In the genomic region with DNA sequence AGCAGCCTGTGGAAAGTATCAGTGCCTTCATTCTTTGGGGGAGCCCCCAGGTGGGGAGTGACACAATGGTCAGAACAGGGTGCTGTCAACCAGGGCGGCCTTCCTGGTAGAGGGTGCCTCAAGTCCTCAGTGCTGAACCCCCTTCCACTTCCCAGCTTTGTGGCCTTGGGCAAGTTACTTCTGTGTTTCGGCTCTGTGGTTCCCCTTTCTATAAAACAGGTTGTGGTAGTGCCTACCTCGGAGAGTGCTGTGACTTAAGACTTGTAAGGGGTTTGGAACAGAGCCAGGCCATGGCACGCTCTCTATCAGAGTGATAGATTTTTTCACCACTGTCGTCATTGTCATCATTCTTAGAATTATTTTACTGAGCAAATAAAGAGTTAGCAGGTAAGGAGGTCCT, we compare ENCODE assay signal across 8 cellular contexts.
DNase-seq lines count a peak whose midpoint lies in the region; ATAC-seq and TF ChIP-seq lines count a peak whose summit lies in the region.

No MANE protein-coding gene starts in this region.

- DNase-seq in CD1c-positive myeloid dendritic cell (ENCODE audit: extremely low spot score) (peak; percentile 95), OCI-LY7 (ENCODE audit: low spot score) (peak; percentile 76), neural progenitor cell (ENCODE audit: low spot score) (no peak), aorta (peak; percentile 47 to 57), 8988T (no peak), medulla oblongata (ENCODE audit: extremely low spot score) (no peak)
- peak; percentile 36 for DNase-seq in activated T-helper 9 cell treated with anti-CD3 and anti-CD28 coated beads, Interleukin-2, amount 50 U/mL, for 16 hours (ENCODE audit: low read depth)

- H3K9me3 ChIP-seq in OCI-LY7 (ENCODE audit: low read length) (no peaks in the 10 kb centered on the region), neural progenitor cell (ENCODE audit: low read depth) (no peaks in the 10 kb centered on the region), aorta (ENCODE audit: control insufficient read depth, low read length) (no peaks in the 10 kb centered on the region)

- H3K36me3 ChIP-seq in OCI-LY7 (ENCODE audit: insufficient read depth, low read length) (no peaks in the 10 kb centered on the region; the same call in 1 of the 2 replicates), neural progenitor cell (no peaks in the 10 kb centered on the region), aorta (ENCODE audit: control insufficient read depth in 1 of 2, insufficient read depth in 2 of 2, low read length in 1 of 2) (no peaks in the 10 kb centered on the region)

- H4K20me1 ChIP-seq in OCI-LY7 (ENCODE audit: insufficient read depth, low read length) (no peaks in the 10 kb centered on the region), neural progenitor cell (ENCODE audit: low read depth) (peaks cover 55% of the 10 kb centered on the region)

- BruUV-seq in OCI-LY7 (replicated peaks; lab: Mats Ljungman, UMichigan): no TSS peak

- H3K9me3 Mint-ChIP-seq in neural progenitor cell: no peaks in the 10 kb centered on the region

- CTCF ChIA-PET in OCI-LY7 (lab: Charles Lee; ENCODE audit: unreplicated experiment): interaction anchor here (1.0 to 1.2 kb wide), 2 partner anchors 19 to 21 kb away, joined by 3 to 6 read pairs; no protein-coding TSS in a partner anchor

- peaks cover 8% of the 10 kb centered on the region for H3K27me3 Mint-ChIP-seq in neural progenitor cell (ENCODE audit: insufficient read depth, low read depth)

- peaks cover 65% of the 10 kb centered on the region for H3K4me1 Mint-ChIP-seq in neural progenitor cell

- POLR2A ChIA-PET in OCI-LY7 (lab: Charles Lee): interaction anchor here (0.6 to 7.3 kb wide), 6 partner anchors 19 to 259 kb away, joined by 3 to 36 read pairs (median 4); no protein-coding TSS in a partner anchor

- H3K4me1 ChIP-seq in OCI-LY7 (ENCODE audit: insufficient read depth, low read length, poor library complexity, severe bottlenecking) (peaks cover 83% of the 10 kb centered on the region), neural progenitor cell (peaks cover 42% of the 10 kb centered on the region), aorta (ENCODE audit: control insufficient read depth in 1 of 2, insufficient read depth in 2 of 2, low read length in 2 of 2) (peaks cover 0 to 3% of the 10 kb centered on the region in 2 donors)

- H3K27me3 ChIP-seq in neural progenitor cell (no peaks in the 10 kb centered on the region), aorta (ENCODE audit: control insufficient read depth in 1 of 2, insufficient read depth in 2 of 2, low read length in 1 of 2) (no peaks in the 10 kb centered on the region)

- intact Hi-C loops in OCI-LY7 (cut with micrococcal nuclease; ENCODE audit: unreplicated experiment): loop anchor here (2.0 to 10.0 kb wide), 2 partner anchors 33 to 469 kb away; no protein-coding TSS in a partner anchor
- intact Hi-C loops in aorta (cut with DNase I): no loop called here

- H3K4me3 Mint-ChIP-seq in neural progenitor cell: no peak overlapping the region

- H3F3A ChIP-seq in neural progenitor cell (ENCODE audit: low read depth): peaks cover 9% of the 10 kb centered on the region

- H3K9me2 ChIP-seq in OCI-LY7 (ENCODE audit: insufficient read depth, low read length): no peaks in the 10 kb centered on the region

- peak overlapping the region; percentile 4 for H3K4me3 ChIP-seq in OCI-LY7 (ENCODE audit: low read depth, low read length, poor library complexity, severe bottlenecking)
- no peak overlapping the region for H3K4me3 ChIP-seq in neural progenitor cell
- no peak overlapping the region for H3K4me3 ChIP-seq in aorta (ENCODE audit: low read length in 2 of 2)

- H3K27ac ChIP-seq in OCI-LY7 (ENCODE audit: low read depth, low read length, poor library complexity, severe bottlenecking) (peak overlapping the region; percentile 89), neural progenitor cell (no peak overlapping the region), aorta (ENCODE audit: low read depth in 1 of 2, low read length in 2 of 2) (no peak overlapping the region)

- H3K79me2 ChIP-seq in OCI-LY7 (ENCODE audit: insufficient read depth, low read depth, low read length) (no peaks in the 10 kb centered on the region), neural progenitor cell (ENCODE audit: low read depth) (no peaks in the 10 kb centered on the region)

- H2AFZ ChIP-seq in OCI-LY7 (ENCODE audit: low read length): no peak overlapping the region; the same call in 1 of the 2 replicates
- H2AFZ ChIP-seq in neural progenitor cell (replicated peaks): no peak overlapping the region

- peaks cover 39% of the 10 kb centered on the region for H3K36me3 Mint-ChIP-seq in neural progenitor cell

- TF ChIP-seq CTCF in OCI-LY7 (conservative IDR thresholded peaks at IDR 0.05; ENCODE audit: low read length) (no peak), neural progenitor cell (IDR thresholded peaks at IDR 0.05) (no peak)

- H3K9ac ChIP-seq in neural progenitor cell: no peak overlapping the region

- WGBS in aorta, 2 donors: 92 to 94% methylated on average over 5 of the region's 5 CpGs

- ATAC-seq in HG02571 (IDR thresholded peaks at IDR 0.05; ENCODE audit: unreplicated experiment) (peak; percentile 46), aorta (ENCODE audit: low FRiP score) (no peak)

- peak overlapping the region; percentile 77 for H3K4me2 ChIP-seq in OCI-LY7 (ENCODE audit: low read length)
- H3K4me2 ChIP-seq in neural progenitor cell: no peak overlapping the region

- peak overlapping the region; percentile 37 for H3K27ac Mint-ChIP-seq in neural progenitor cell

Comparison
In these comparisons a context has a peak if more than half of its experiments do, and no peak if none do; other contexts are left out.
1. DNase-seq: peak in CD1c-positive myeloid dendritic cell (single experiment), OCI-LY7 (single experiment), activated T-helper 9 cell treated with anti-CD3 and anti-CD28 coated beads, Interleukin-2, amount 50 U/mL, for 16 hours (single experiment) and aorta (2 of 2); none in neural progenitor cell (single experiment), 8988T (single experiment) and medulla oblongata (single experiment).